ENCODE assay signal across 7 cellular contexts in the genomic region with DNA sequence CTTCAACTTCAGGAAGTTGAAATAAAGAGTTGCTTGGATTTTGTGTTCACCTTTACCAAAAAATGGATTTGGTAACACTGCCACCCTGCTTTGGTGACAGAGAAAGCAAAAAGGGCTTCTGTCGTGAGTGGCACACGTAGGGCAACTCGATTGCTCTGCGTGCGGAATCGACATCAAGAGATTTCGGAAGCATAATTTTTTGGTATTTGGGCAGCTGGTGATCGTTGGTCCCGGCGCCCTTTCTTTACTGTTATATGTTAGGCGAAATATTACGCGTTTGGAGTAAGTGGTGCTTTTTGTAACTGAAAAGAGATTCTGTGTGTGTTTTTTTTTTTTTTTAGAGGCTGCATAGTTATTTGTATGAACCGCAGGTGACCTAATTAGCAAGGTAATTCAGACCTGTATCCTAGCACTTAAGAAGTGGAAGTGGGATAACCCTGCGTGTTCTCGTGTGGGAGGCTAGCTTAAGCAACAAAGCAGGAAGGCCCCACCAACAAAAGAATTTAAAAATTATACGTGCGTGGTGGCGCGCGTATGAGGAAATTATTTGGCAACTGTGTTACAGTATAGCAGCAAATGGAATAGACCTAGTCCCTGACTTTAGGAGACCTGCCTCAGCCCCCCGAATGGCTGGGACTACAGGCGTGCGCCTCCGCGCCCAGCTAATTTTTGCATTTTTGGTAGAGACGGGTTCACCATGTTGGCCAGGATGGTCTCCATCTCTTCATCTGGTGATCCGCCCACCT.
DNase-seq lines count a peak whose midpoint lies in the region; ATAC-seq lines count a peak whose summit lies in the region.

A gene (plus strand): TSS at position 108 of the 746 bp plus-strand sequence.

- peak; percentile 93 to 96 for DNase-seq in NCI-H1930 (lab: John Stamatoyannopoulos, UW)
- peak; percentile 71 for DNase-seq in T-helper 22 cell (ENCODE audit: low read depth)
- peak; percentile 96 for DNase-seq in astrocyte of the hippocampus (ENCODE audit: low read depth, low spot score)
- DNase-seq in hippocampal formation (lab: John Stamatoyannopoulos, UW), result peak; percentile 62 to 96
- DNase-seq in retina, result peak; percentile 99

- peak; percentile 43 for ATAC-seq in GM18508 (IDR thresholded peaks at IDR 0.05; ENCODE audit: insufficient read depth, unreplicated experiment)
- peak; percentile 61 for ATAC-seq in HG02973 (IDR thresholded peaks at IDR 0.05; ENCODE audit: unreplicated experiment)

Comparison
In these comparisons a context has a peak if more than half of its experiments do, and no peak if none do; other contexts are left out.
1. Peak in every context shown above with its lines: DNase-seq and ATAC-seq.